ENCODE assay signal across 8 cellular contexts in the genomic region with DNA sequence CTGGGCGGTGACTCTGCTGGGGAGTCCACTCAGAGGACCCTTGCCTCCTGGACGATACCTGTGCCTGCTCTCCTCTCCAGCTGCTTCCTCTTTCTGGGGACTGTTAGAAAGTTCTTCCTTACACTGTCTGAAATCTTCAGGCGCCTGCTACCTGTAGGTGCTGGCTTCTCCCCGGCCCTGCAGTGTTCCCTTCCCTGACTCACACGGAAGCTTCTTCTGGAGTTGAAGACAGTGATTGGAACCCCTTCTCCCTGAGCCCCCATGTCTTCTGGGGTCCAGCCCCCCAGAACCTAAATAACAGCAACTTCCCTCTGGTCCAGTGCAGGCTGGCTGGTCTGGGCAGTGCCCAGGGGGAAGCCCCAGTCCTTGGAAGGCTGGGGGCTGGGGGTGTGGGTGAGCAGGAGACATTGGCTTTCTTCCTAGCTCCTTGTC. TPM values are rescaled to one million over a fixed set of nuclear protein-coding genes. Genes with fewer than 3 reads are reported as not detected.
DNase-seq lines count a peak whose midpoint lies in the region; ATAC-seq and TF ChIP-seq lines count a peak whose summit lies in the region.

No MANE protein-coding gene starts in this region.

- BruUV-seq in PC-3 (replicated peaks; lab: Mats Ljungman, UMichigan): no TSS peak

- TF ChIP-seq CTCF in CD14-positive monocyte (IDR thresholded peaks at IDR 0.05) (no peak), PC-3 (conservative IDR thresholded peaks at IDR 0.05; ENCODE audit: low read depth, low read length) (no peak), endothelial cell (IDR thresholded peaks at IDR 0.05; ENCODE audit: unreplicated experiment) (no peak), nephron (IDR thresholded peaks at IDR 0.05; ENCODE audit: unreplicated experiment in 3 of 3) (no peak)

- POLR2A ChIA-PET in PC-3 (lab: Charles Lee; ENCODE audit: unreplicated experiment): interaction anchor here (0.5 to 0.6 kb wide), 2 partner anchors 18 to 66 kb away, joined by 3 to 7 read pairs; no protein-coding TSS in a partner anchor

- H3F3A ChIP-seq in PC-3 (ENCODE audit: low read length, unreplicated experiment): no peaks in the 10 kb centered on the region

- H3K27me3 ChIP-seq in PC-3 (ENCODE audit: low read length): no peaks in the 10 kb centered on the region

- H3K9me3 Mint-ChIP-seq in CD14-positive monocyte (peaks cover 0 to 2% (median 0%) of the 10 kb centered on the region in 7 donors), endothelial cell (ENCODE audit: unreplicated experiment) (no peaks in the 10 kb centered on the region), nephron (no peaks in the 10 kb centered on the region)

- DNase-seq in CD14-positive monocyte (ENCODE audit: low spot score): no peak
- DNase-seq in PC-3: no peak
- DNase-seq in endothelial cell (ENCODE audit: low spot score): no peak
- DNase-seq in NCI-H1105 (lab: John Stamatoyannopoulos, UW): no peak
- no peak for DNase-seq in NCI-H2029 (lab: John Stamatoyannopoulos, UW)

- H3K4me3 Mint-ChIP-seq in CD14-positive monocyte (peak overlapping the region; percentile 85 to 95), endothelial cell (ENCODE audit: unreplicated experiment) (peak overlapping the region; percentile 85), nephron (peak overlapping the region; percentile 84 to 91 (median 89))

- no peaks in the 10 kb centered on the region for H3K9me3 ChIP-seq in PC-3 (ENCODE audit: low read length)

- H3K4me3 ChIP-seq in PC-3 (ENCODE audit: low read length): peak overlapping the region; percentile 81

- H3K27ac Mint-ChIP-seq in CD14-positive monocyte (peak overlapping the region; percentile 62 to 90 (median 85)), endothelial cell (ENCODE audit: unreplicated experiment) (peak overlapping the region; percentile 30), nephron (peak overlapping the region; percentile 2 to 95 (median 79))

- peaks cover 67% of the 10 kb centered on the region for H3K4me1 Mint-ChIP-seq in CD14-positive monocyte
- H3K4me1 Mint-ChIP-seq in endothelial cell (ENCODE audit: unreplicated experiment): peaks cover 40% of the 10 kb centered on the region
- peaks cover 73% of the 10 kb centered on the region for H3K4me1 Mint-ChIP-seq in nephron

- H4K20me1 ChIP-seq in PC-3 (ENCODE audit: low read length): no peaks in the 10 kb centered on the region

- ATAC-seq in GM21786 (IDR thresholded peaks at IDR 0.05; ENCODE audit: unreplicated experiment): peak; percentile 38
- ATAC-seq in PC-3: peak; percentile 53
- ATAC-seq in GM19467 (IDR thresholded peaks at IDR 0.05; ENCODE audit: unreplicated experiment): no peak

- H3K36me3 Mint-ChIP-seq in CD14-positive monocyte (peaks cover 4 to 7% of the 10 kb centered on the region in 2 donors), endothelial cell (ENCODE audit: low read depth, unreplicated experiment) (peaks cover 16% of the 10 kb centered on the region), nephron (ENCODE audit: low read depth) (no peaks in the 10 kb centered on the region)

- no peaks in the 10 kb centered on the region for H3K79me2 ChIP-seq in PC-3 (ENCODE audit: low read length)

- H3K4me2 ChIP-seq in PC-3 (ENCODE audit: low read length): peak overlapping the region; percentile 97

- H3K4me1 ChIP-seq in PC-3 (ENCODE audit: insufficient read depth, low read length): peaks cover 31% of the 10 kb centered on the region

- peak overlapping the region; percentile 75 for H2AFZ ChIP-seq in PC-3 (ENCODE audit: low read length)

- no peaks in the 10 kb centered on the region for H3K9me2 ChIP-seq in PC-3 (replicated peaks; ENCODE audit: low read length)

- no peak overlapping the region; the same call in 1 of the 2 replicates for H3K27ac ChIP-seq in PC-3 (ENCODE audit: low read length)

- H3K9ac ChIP-seq in PC-3 (ENCODE audit: low read length): peak overlapping the region; percentile 44; the same call in 1 of the 2 replicates

- no peaks in the 10 kb centered on the region for H3K36me3 ChIP-seq in PC-3 (ENCODE audit: low read depth, low read length)

- H3K27me3 Mint-ChIP-seq in CD14-positive monocyte (ENCODE audit: low read depth in 3 of 3): peaks cover 0 to 1% (median 0%) of the 10 kb centered on the region in 3 donors
- peaks cover 7% of the 10 kb centered on the region for H3K27me3 Mint-ChIP-seq in endothelial cell (ENCODE audit: unreplicated experiment)
- peaks cover 5% of the 10 kb centered on the region for H3K27me3 Mint-ChIP-seq in nephron (ENCODE audit: low read depth)

- intact Hi-C loops in CD14-positive monocyte (cut with micrococcal nuclease) (loop anchor here (2.0 to 10.0 kb wide), 3 partner anchors 14 to 54 kb away; no protein-coding TSS in a partner anchor), PC-3 (cut with micrococcal nuclease) (loop anchor here (5.0 kb wide), 1 partner anchor 46 kb away; no protein-coding TSS in a partner anchor)

- CTCF ChIA-PET in PC-3 (lab: Charles Lee): interaction anchor here (0.6 to 1.0 kb wide), 2 partner anchors 51 to 945 kb away, joined by 3 to 10 read pairs; no protein-coding TSS in a partner anchor

RNA-seq across cellular contexts. Expression of a gene that starts 0.7 kb away (rescaled TPM):
- 100 to 1,000 TPM in 1 of 2 donors, 10 to 100 TPM in 1; 95.8 to 187 TPM for polyA plus RNA-seq in CD14-positive monocyte
- total RNA-seq in PC-3 (2014; rRNA removed) (36.5 and 40.3 TPM in 2 replicates), endothelial cell (ENCODE audit: unreplicated experiment) (205 TPM)

Comparison
In these comparisons a context has a peak if more than half of its experiments do, and no peak if none do; other contexts are left out.
1. H3K27ac Mint-ChIP-seq: peak in every context shown above with its lines; median percentile 85 in CD14-positive monocyte; 79 in nephron; 30 in endothelial cell.